24 cellular contexts compared by ENCODE assay signal in genomic region chrX:129718701-129719100, GRCh38. TPM values are rescaled to one million over a fixed set of nuclear protein-coding genes. Genes with fewer than 3 reads are reported as not detected.
A peak's percentile ranks its signal among the peaks of the same experiment; 100 is the strongest.
DNase-seq lines count a peak whose midpoint lies in the region; ATAC-seq, FAIRE-seq and TF ChIP-seq lines count a peak whose summit lies in the region.
"Had no signal": no experiment of that assay in that cellular context is flagged by ENCODE, and none has a peak within 500 bp of the region (broad histone marks: within the 10 kb centered on the region; RNA-seq: fewer than 3 reads in every experiment).

No MANE protein-coding gene starts in this region.

- no peak overlapping the region for H3K4me2 ChIP-seq in keratinocyte (ENCODE audit: control insufficient read depth, extremely low read depth, insufficient read depth, low read depth, low read length)
- H3K4me2 ChIP-seq: A549 had no signal

- no peak overlapping the region for H3K27ac Mint-ChIP-seq in natural killer cell
- H3K27ac Mint-ChIP-seq: B cell had no signal

- H3K4me1 ChIP-seq in keratinocyte (ENCODE audit: control insufficient read depth, extremely low read depth, insufficient read depth, low read length): peaks cover 7% of the 10 kb centered on the region
- H3K4me1 ChIP-seq: A549 had no signal

- H3K36me3 Mint-ChIP-seq in natural killer cell: no peaks in the 10 kb centered on the region
- H3K36me3 Mint-ChIP-seq: CD14-positive monocyte had no signal

- H3K9ac ChIP-seq in keratinocyte (ENCODE audit: control insufficient read depth, extremely low read depth, insufficient read depth, low read length): no peak overlapping the region

- DNase-seq in CD1c-positive myeloid dendritic cell (ENCODE audit: extremely low spot score) (peak; percentile 5), coronary artery (ENCODE audit: low spot score) (peak; percentile 54), keratinocyte (ENCODE audit: low read depth, low spot score) (no peak), T1000 (lab: John Stamatoyannopoulos, UW) (no peak), NCI-H1105 (lab: John Stamatoyannopoulos, UW) (no peak), natural killer cell (no peak), HPDE6-E6E7 (ENCODE audit: extremely low spot score) (no peak)
- DNase-seq: EL, GF-D8, GOT3, KG1, NCI-H1417, NCI-H1694 treated with DMSO at 0.1 percent for 48 hours, NCI-H446, NCI-H526, SIG-M5 had no signal

- dilution Hi-C loops in keratinocyte (cut with MboI; ENCODE audit: extremely low pct_ligation_motif_present, low sequenced_read_pairs): no loop called here

- no peak for ATAC-seq in natural killer cell
- ATAC-seq: A549 had no signal

- H3K9me1 ChIP-seq in keratinocyte (ENCODE audit: control insufficient read depth, extremely low read depth, insufficient read depth, low read length): no peaks in the 10 kb centered on the region

- H3K9me3 ChIP-seq in KOPT-K1 (ENCODE audit: insufficient read depth, low read length, poor library complexity, severe bottlenecking) (no peaks in the 10 kb centered on the region), keratinocyte (ENCODE audit: control insufficient read depth, low read depth, low read length) (no peaks in the 10 kb centered on the region)
- H3K9me3 ChIP-seq: A549 had no signal

- no peaks in the 10 kb centered on the region for H3K79me2 ChIP-seq in keratinocyte (ENCODE audit: control insufficient read depth, insufficient read depth, low read length)

- peak; percentile 48 for FAIRE-seq in keratinocyte (lab: Jason Lieb, UNC)
- FAIRE-seq: A549, D721Med, GM19239, HTR-8/SVneo had no signal

- peaks cover 16 to 19% of the 10 kb centered on the region in 2 donors for H3K4me1 Mint-ChIP-seq in natural killer cell

- no peak overlapping the region for H3K4me3 Mint-ChIP-seq in natural killer cell
- H3K4me3 Mint-ChIP-seq: B cell, CD14-positive monocyte had no signal

- no peaks in the 10 kb centered on the region for H4K20me1 ChIP-seq in keratinocyte (ENCODE audit: control insufficient read depth, extremely low read depth, insufficient read depth, low read length)

- H3K27ac ChIP-seq in KOPT-K1 (ENCODE audit: low read depth, low read length, poor library complexity, severe bottlenecking): peak overlapping the region; percentile 47
- no peak overlapping the region for H3K27ac ChIP-seq in coronary artery
- H3K27ac ChIP-seq in keratinocyte (ENCODE audit: control insufficient read depth, insufficient read depth, low read length): no peak overlapping the region
- H3K27ac ChIP-seq: A549, RWPE1 had no signal

- H3K9me3 Mint-ChIP-seq in natural killer cell: no peaks in the 10 kb centered on the region
- H3K9me3 Mint-ChIP-seq: CD14-positive monocyte had no signal

- no peak overlapping the region for H2AFZ ChIP-seq in keratinocyte (ENCODE audit: control insufficient read depth, low read length)

- intact Hi-C loops in natural killer cell (cut with micrococcal nuclease): no loop called here

- H3K27me3 Mint-ChIP-seq in natural killer cell (ENCODE audit: low read depth in 2 of 2): peaks cover 0 to 19% of the 10 kb centered on the region in 2 donors
- H3K27me3 Mint-ChIP-seq: B cell had no signal

- no peaks in the 10 kb centered on the region for H3K36me3 ChIP-seq in KOPT-K1 (ENCODE audit: insufficient read depth, low read length)
- no peaks in the 10 kb centered on the region for H3K36me3 ChIP-seq in keratinocyte (ENCODE audit: control insufficient read depth in 2 of 2, extremely low read depth in 1 of 2, insufficient read depth in 2 of 2, low read length in 2 of 2)

- peaks cover 3% of the 10 kb centered on the region for H3K27me3 ChIP-seq in keratinocyte (ENCODE audit: control insufficient read depth, extremely low read depth, insufficient read depth, low read length)

- no peak overlapping the region for H3K4me3 ChIP-seq in coronary artery
- H3K4me3 ChIP-seq in keratinocyte (ENCODE audit: control insufficient read depth in 2 of 3, extremely low read depth in 1 of 3, insufficient read depth in 2 of 3, low read depth in 1 of 3, low read length in 3 of 3): no peak overlapping the region
- H3K4me3 ChIP-seq: A549 had no signal

- TF ChIP-seq CTCF in coronary artery (IDR thresholded peaks at IDR 0.05): no peak
- TF ChIP-seq CTCF in keratinocyte (optimal IDR thresholded peaks at IDR 0.05 in 1 of 3, IDR thresholded peaks at IDR 0.05 in 1 of 3, conservative IDR thresholded peaks at IDR 0.05 in 1 of 3; ENCODE audit: extremely low read depth in 1 of 3, insufficient read depth in 2 of 3, low read length in 3 of 3): no peak
- TF ChIP-seq CTCF in natural killer cell (IDR thresholded peaks at IDR 0.05): no peak

RNA-seq across cellular contexts. Expression of gene XPNPEP2, which starts 20.1 kb away (rescaled TPM):
- not detected in 3 replicates for polyA plus RNA-seq in keratinocyte
- polyA plus RNA-seq in keratinocyte (2011; ENCODE audit: low read depth): not detected
- polyA plus RNA-seq in keratinocyte (2011; cell fraction: cytosol; rRNA removed): not detected in 2 replicates
- polyA plus RNA-seq in keratinocyte (2011; cell fraction: nucleus; rRNA removed): not detected in 2 replicates
- not detected in 2 replicates for polyA plus RNA-seq in keratinocyte (2012; ENCODE audit: low replicate concordance)
- polyA minus RNA-seq in keratinocyte: not detected in 3 replicates
- polyA minus RNA-seq in keratinocyte (2011; cell fraction: cytosol; rRNA and poly(A)+ RNA removed): not detected
- polyA minus RNA-seq in keratinocyte (2011; cell fraction: nucleus; rRNA and poly(A)+ RNA removed): not detected in 2 replicates
- 1 to 10 TPM in 2 of 3 donors, under 1 TPM in 1; 0.96 to 2.6 (median 1.6) TPM for total RNA-seq in natural killer cell
- total RNA-seq: B cell had no signal
- polyA plus RNA-seq: A549, CD14-positive monocyte had no signal

Comparison
In these comparisons a context has a peak if more than half of its experiments do, and no peak if none do; other contexts are left out.
1. DNase-seq: peak in CD1c-positive myeloid dendritic cell (single experiment) and coronary artery (single experiment); none in keratinocyte (single experiment), T1000 (single experiment), NCI-H1105 (single experiment), natural killer cell (single experiment) and HPDE6-E6E7 (single experiment).